Comparison of ENCODE assay signal across 20 cellular contexts in genomic region chr5:64749385-64749784, GRCh38. TPM values are rescaled to one million over a fixed set of nuclear protein-coding genes. Genes with fewer than 3 reads are reported as not detected.
DNase-seq lines count a peak whose midpoint lies in the region; ATAC-seq and TF ChIP-seq lines count a peak whose summit lies in the region.
"Had no signal": no experiment of that assay in that cellular context is flagged by ENCODE, and none has a peak within 500 bp of the region (broad histone marks: within the 10 kb centered on the region; RNA-seq: fewer than 3 reads in every experiment).

No MANE protein-coding gene starts in this region.

- no peak overlapping the region for H3K27ac ChIP-seq in HEK293 (ENCODE audit: extremely low read depth, low read depth, low read length)
- no peak overlapping the region for H3K27ac ChIP-seq in gastroesophageal sphincter
- H3K27ac ChIP-seq: 22Rv1; A549; BLaER1 treated with 17β-estradiol and CSF1 and Interleukin-3, amounts not matched to agents 10 nM and 100 nM; C4-2B had no signal

- H3K9me3 ChIP-seq in HEK293 (ENCODE audit: control insufficient read depth, insufficient read depth, low read depth, low read length) (no peaks in the 10 kb centered on the region), T-helper 17 cell (ENCODE audit: control insufficient read depth, low read length, poor library complexity, severe bottlenecking) (no peaks in the 10 kb centered on the region), gastroesophageal sphincter (no peaks in the 10 kb centered on the region)
- H3K9me3 ChIP-seq: A549; BLaER1 treated with 17β-estradiol and CSF1 and Interleukin-3, amounts not matched to agents 10 nM and 100 nM; Caco-2 had no signal

- DNase-seq in NCI-H2029 (lab: John Stamatoyannopoulos, UW) (peak; percentile 3), NCI-H2029 treated with DMSO at 0.1 percent for 48 hours (lab: John Stamatoyannopoulos, UW) (no peak), T-helper 17 cell (no peak), left kidney (ENCODE audit: low read depth, low spot score) (peak; percentile 24)
- DNase-seq in activated CD4-positive, alpha-beta T cell treated with anti-CD3 and anti-CD28 coated beads for 1 hour = no peak
- DNase-seq: AML-193; Caco-2; Calu3; CD4-positive, alpha-beta T cell; CD8-positive, alpha-beta T cell; DMS79 treated with DMSO at 0.1 percent for 48 hours; GF-D8 had no signal

- H3K4me1 ChIP-seq in HEK293 (ENCODE audit: control insufficient read depth, insufficient read depth, low read length) = no peaks in the 10 kb centered on the region
- no peaks in the 10 kb centered on the region for H3K4me1 ChIP-seq in gastroesophageal sphincter
- H3K4me1 ChIP-seq: BLaER1 treated with 17β-estradiol and CSF1 and Interleukin-3, amounts not matched to agents 10 nM and 100 nM; Caco-2 had no signal

- no peak for TF ChIP-seq POLR2A in gastroesophageal sphincter (IDR thresholded peaks at IDR 0.05)

- H3K4me3 ChIP-seq in HEK293 (ENCODE audit: low read depth, low read length) (no peak overlapping the region), gastroesophageal sphincter (no peak overlapping the region)
- H3K4me3 ChIP-seq: A549; BLaER1 treated with 17β-estradiol and CSF1 and Interleukin-3, amounts not matched to agents 10 nM and 100 nM had no signal

- TF ChIP-seq EP300 in gastroesophageal sphincter (IDR thresholded peaks at IDR 0.05) = no peak

- 90 to 91% methylated on average over 2 to 4 of the region's 4 CpGs for WGBS in gastroesophageal sphincter (ENCODE audit: low coverage in 1 of 2), 2 donors

- peaks cover 18% of the 10 kb centered on the region for H3K4me1 Mint-ChIP-seq in T-helper 17 cell

- no peaks in the 10 kb centered on the region for H3K27me3 Mint-ChIP-seq in T-helper 17 cell
- H3K27me3 Mint-ChIP-seq: B cell; CD4-positive, alpha-beta T cell had no signal

- POLR2A ChIA-PET in HEK293 (lab: Yijun Ruan, JAX) = interaction anchor here (0.7 kb wide), 1 partner anchor 9 kb away, joined by 3 read pairs; no protein-coding TSS in a partner anchor

- no peaks in the 10 kb centered on the region for H3K27me3 ChIP-seq in gastroesophageal sphincter
- H3K27me3 ChIP-seq: BLaER1 treated with 17β-estradiol and CSF1 and Interleukin-3, amounts not matched to agents 10 nM and 100 nM had no signal

- TF ChIP-seq CTCF in HEK293 (tag by site-specific recombination; IDR thresholded peaks at IDR 0.05) = no peak
- no peak for TF ChIP-seq CTCF in gastroesophageal sphincter (IDR thresholded peaks at IDR 0.05)

- CTCF ChIA-PET in HEK293 (lab: Yijun Ruan, JAX) = interaction anchor here (0.6 to 0.8 kb wide), 3 partner anchors 8 to 602 kb away, joined by 3 to 6 read pairs (median 6); no protein-coding TSS in a partner anchor

- peak overlapping the region; percentile 43 for H3K27ac Mint-ChIP-seq in T-helper 17 cell
- H3K27ac Mint-ChIP-seq: B cell; CD4-positive, alpha-beta T cell; CD8-positive, alpha-beta T cell had no signal

- peaks cover 11% of the 10 kb centered on the region for H3K36me3 Mint-ChIP-seq in T-helper 17 cell (ENCODE audit: low read depth)

- H3K36me3 ChIP-seq in HEK293 (ENCODE audit: control insufficient read depth in 2 of 2, insufficient read depth in 1 of 2, low read length in 2 of 2) = peaks cover 12 to 16% of the 10 kb centered on the region in 2 experiments
- peaks cover 0 to 36% of the 10 kb centered on the region in 2 donors for H3K36me3 ChIP-seq in gastroesophageal sphincter

- H3K4me3 Mint-ChIP-seq in T-helper 17 cell = peak overlapping the region; percentile 25
- H3K4me3 Mint-ChIP-seq: B cell; CD4-positive, alpha-beta T cell; CD8-positive, alpha-beta T cell had no signal

- ATAC-seq in T-helper 17 cell = no peak
- no peak for ATAC-seq in gastroesophageal sphincter
- ATAC-seq: A549; CD8-positive, alpha-beta T cell had no signal

TF ChIP-seq in HEK293, 187 proteins besides CTCF, POLR2A, EP300 and RAD21:
- TF ChIP-seq ZBTB21 (tag by site-specific recombination; IDR thresholded peaks at IDR 0.05) = no peak
- no peak for TF ChIP-seq ZNF140 (tag by site-specific recombination; IDR thresholded peaks at IDR 0.05)
- TF ChIP-seq SCRT2 (tag by site-specific recombination; IDR thresholded peaks at IDR 0.05) = peak; percentile 72
- TF ChIP-seq SCRT1 (tag by site-specific recombination; IDR thresholded peaks at IDR 0.05; ENCODE audit: borderline replicate concordance) = peak; percentile 50; the same call in 1 of the 2 replicates
- TF ChIP-seq ZNF274 (IDR thresholded peaks at IDR 0.05; ENCODE audit: low read length) = no peak
- TF ChIP-seq ZNF274 (tag by site-specific recombination; IDR thresholded peaks at IDR 0.05; ENCODE audit: borderline replicate concordance) = no peak
- no peak for TF ChIP-seq ZNF366 (tag by site-specific recombination; conservative IDR thresholded peaks at IDR 0.05)
- TF ChIP-seq, protein P1, sequence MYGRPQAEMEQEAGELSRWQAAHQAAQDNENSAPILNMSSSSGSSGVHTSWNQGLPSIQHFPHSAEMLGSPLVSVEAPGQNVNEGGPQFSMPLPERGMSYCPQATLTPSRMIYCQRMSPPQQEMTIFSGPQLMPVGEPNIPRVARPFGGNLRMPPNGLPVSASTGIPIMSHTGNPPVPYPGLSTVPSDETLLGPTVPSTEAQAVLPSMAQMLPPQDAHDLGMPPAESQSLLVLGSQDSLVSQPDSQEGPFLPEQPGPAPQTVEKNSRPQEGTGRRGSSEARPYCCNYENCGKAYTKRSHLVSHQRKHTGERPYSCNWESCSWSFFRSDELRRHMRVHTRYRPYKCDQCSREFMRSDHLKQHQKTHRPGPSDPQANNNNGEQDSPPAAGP (tag by site-specific recombination; IDR thresholded peaks at IDR 0.05) = no peak
- TF ChIP-seq MEIS1 (CRISPR knock-in tag; IDR thresholded peaks at IDR 0.05; ENCODE audit: borderline replicate concordance) = no peak

RNA-seq across cellular contexts. Expression of gene SREK1IP1, which starts 19.1 kb away (rescaled TPM):
- total RNA-seq in T-helper 17 cell (10 to 100 TPM; 16.0 to 19.6 TPM), gastroesophageal sphincter (10 to 100 TPM in 3 of 4 donors, 1 to 10 TPM in 1; 9.8 to 18.4 (median 15.5) TPM)

RNA-seq across cellular contexts. Expression of gene CWC27, which starts 19.3 kb away (rescaled TPM):
- 10 to 100 TPM; 17.4 to 18.2 TPM for total RNA-seq in T-helper 17 cell
- 10 to 100 TPM; 13.0 to 22.9 (median 19.9) TPM for total RNA-seq in gastroesophageal sphincter

RNA-seq across cellular contexts. Expression of gene SHISAL2B, which starts 59.1 kb away (rescaled TPM):
- total RNA-seq in T-helper 17 cell (not detected), gastroesophageal sphincter (not detected)
- total RNA-seq: A172; B cell; Caco-2; Calu3; CD4-positive, alpha-beta T cell; CD8-positive, alpha-beta T cell had no signal

Comparison
In these comparisons a context has a peak if more than half of its experiments do, and no peak if none do; other contexts are left out.
1. DNase-seq: peak in NCI-H2029 (single experiment) and left kidney (single experiment); none in NCI-H2029 treated with DMSO at 0.1 percent for 48 hours (single experiment), T-helper 17 cell (0 of 3) and activated CD4-positive, alpha-beta T cell treated with anti-CD3 and anti-CD28 coated beads for 1 hour (single experiment).